Comparison of ENCODE assay signal across 10 cellular contexts in the genomic region with DNA sequence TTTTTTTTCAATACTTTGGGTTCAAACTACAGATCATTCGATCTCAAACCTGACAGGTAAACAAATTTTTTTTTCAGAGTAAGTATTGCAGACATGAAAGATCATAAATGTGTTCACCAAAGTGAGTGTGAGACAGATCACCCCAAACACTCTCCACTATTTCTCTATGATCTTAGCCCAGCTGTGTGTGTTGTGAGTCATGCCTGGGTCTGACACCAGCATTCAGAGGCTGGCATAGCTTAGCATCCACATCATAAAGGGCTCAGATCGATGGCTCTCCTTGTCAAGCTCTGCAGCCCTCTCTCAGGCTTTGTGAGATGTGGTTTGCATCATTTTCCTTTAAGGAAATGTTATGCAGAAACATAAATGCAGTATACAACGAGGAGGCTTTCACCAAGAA.
DNase-seq lines count a peak whose midpoint lies in the region; ATAC-seq and TF ChIP-seq lines count a peak whose summit lies in the region.
"Had no signal": no experiment of that assay in that cellular context is flagged by ENCODE, and none has a peak within 500 bp of the region (broad histone marks: within the 10 kb centered on the region; RNA-seq: fewer than 3 reads in every experiment).

No MANE protein-coding gene starts in this region.

- no peaks in the 10 kb centered on the region for H3K9me2 ChIP-seq in Loucy (replicated peaks; ENCODE audit: low read depth, low read length)

- H3K9ac ChIP-seq in Loucy (ENCODE audit: low read depth, low read length, poor library complexity, severe bottlenecking) (peak overlapping the region; percentile 73), mammary epithelial cell (ENCODE audit: insufficient read depth, low read length) (no peak overlapping the region)

- H2AFZ ChIP-seq in Loucy (ENCODE audit: low read length) (no peak overlapping the region), mammary epithelial cell (ENCODE audit: low read depth, low read length) (no peak overlapping the region)

- ATAC-seq in upper lobe of right lung (no peak), left ventricle myocardium superior (no peak)

- POLR2A ChIA-PET in GM10248 (lab: Yijun Ruan, JAX) = no interaction called here

- no peaks in the 10 kb centered on the region for H3F3A ChIP-seq in Loucy (ENCODE audit: low read depth)

- DNase-seq in COLO829 (ENCODE audit: low spot score) (peak; percentile 45), mammary epithelial cell (peak; percentile 76), middle frontal gyrus (ENCODE audit: extremely low spot score, low spot score) (peak; percentile 39), upper lobe of right lung (no peak), left ventricle myocardium superior (no peak), NK-92 (lab: John Stamatoyannopoulos, UW; ENCODE audit: unreplicated experiment) (no peak), GM10248 (ENCODE audit: extremely low spot score) (no peak)
- DNase-seq: activated naive CD8-positive, alpha-beta T cell treated with anti-CD3 and anti-CD28 coated beads, Interleukin-2, amount 10 ng/mL, durations not matched to agents 7 days and 5 days; Kasumi-1 had no signal

- H3K27me3 ChIP-seq in Loucy (ENCODE audit: insufficient read depth, low read length, poor library complexity, severe bottlenecking) (no peaks in the 10 kb centered on the region), mammary epithelial cell (ENCODE audit: insufficient read depth, low read length) (no peaks in the 10 kb centered on the region), upper lobe of right lung (no peaks in the 10 kb centered on the region)

- H3K27ac ChIP-seq in mammary epithelial cell (ENCODE audit: insufficient read depth, low read depth, low read length) (no peak overlapping the region), upper lobe of right lung (no peak overlapping the region)

- TF ChIP-seq CTCF in Loucy (conservative IDR thresholded peaks at IDR 0.05; ENCODE audit: low read length) (no peak), mammary epithelial cell (conservative IDR thresholded peaks at IDR 0.05 in 1 of 2, IDR thresholded peaks at IDR 0.05 in 1 of 2; ENCODE audit: extremely low read depth in 1 of 2, insufficient read depth in 1 of 2, low read depth in 1 of 2, low read length in 2 of 2) (no peak), upper lobe of right lung (IDR thresholded peaks at IDR 0.05) (no peak), GM10248 (IDR thresholded peaks at IDR 0.05; ENCODE audit: control extremely low read depth, extremely low read depth, low read depth, missing control alignments) (no peak)

- dilution Hi-C loops in mammary epithelial cell (cut with HindIII; ENCODE audit: low sequenced_read_pairs) = loop anchor here (5.0 kb wide), 1 partner anchor 63 kb away; no protein-coding TSS in a partner anchor

- H3K36me3 ChIP-seq in Loucy (ENCODE audit: insufficient read depth, low read length) (peaks cover 28% of the 10 kb centered on the region; the same call in 1 of the 2 replicates), mammary epithelial cell (ENCODE audit: insufficient read depth, low read length) (no peaks in the 10 kb centered on the region), upper lobe of right lung (no peaks in the 10 kb centered on the region)

- no TSS peak for BruUV-seq in mammary epithelial cell (replicated peaks; lab: Mats Ljungman, UMichigan)

- H3K79me2 ChIP-seq in Loucy (ENCODE audit: insufficient read depth, low read length) (peaks cover 94% of the 10 kb centered on the region), mammary epithelial cell (ENCODE audit: insufficient read depth, low read length) (peaks cover 11% of the 10 kb centered on the region)

- no peak overlapping the region for H3K4me3 ChIP-seq in Loucy (ENCODE audit: low read length, poor library complexity, severe bottlenecking)
- H3K4me3 ChIP-seq in mammary epithelial cell (replicated peaks in 1 of 3; ENCODE audit: insufficient read depth in 1 of 3, low read depth in 2 of 3, low read length in 3 of 3) = no peak overlapping the region
- H3K4me3 ChIP-seq in upper lobe of right lung = no peak overlapping the region

- CTCF ChIA-PET in mammary epithelial cell (lab: Charles Lee; ENCODE audit: low non-redundant PET) = no interaction called here
- CTCF ChIA-PET in GM10248 (lab: Yijun Ruan, JAX) = interaction anchor here (2.1 to 2.7 kb wide), 2 partner anchors 11 to 18 kb away, joined by 5 to 13 read pairs; no protein-coding TSS in a partner anchor

- H3K4me2 ChIP-seq in Loucy (ENCODE audit: low read depth, low read length, poor library complexity, severe bottlenecking) = peak overlapping the region; percentile 76
- H3K4me2 ChIP-seq in mammary epithelial cell (ENCODE audit: insufficient read depth, low read depth, low read length) = no peak overlapping the region

- no peaks in the 10 kb centered on the region for H4K20me1 ChIP-seq in Loucy (ENCODE audit: insufficient read depth, low read length, poor library complexity, severe bottlenecking)
- no peaks in the 10 kb centered on the region for H4K20me1 ChIP-seq in mammary epithelial cell (ENCODE audit: insufficient read depth, low read length)

- H3K4me1 ChIP-seq in Loucy (ENCODE audit: insufficient read depth, low read length, poor library complexity, severe bottlenecking) (peaks cover 37% of the 10 kb centered on the region), mammary epithelial cell (ENCODE audit: insufficient read depth, low read length) (peaks cover 28% of the 10 kb centered on the region), upper lobe of right lung (peaks cover 45% of the 10 kb centered on the region)

- in situ Hi-C loops in mammary epithelial cell (cut with MboI; ENCODE audit: low sequenced_read_pairs in 2 of 2) = no loop called here

- H3K9me3 ChIP-seq in Loucy (ENCODE audit: insufficient read depth, low read depth, low read length) = no peaks in the 10 kb centered on the region
- H3K9me3 ChIP-seq in mammary epithelial cell (replicated peaks; ENCODE audit: insufficient read depth, low read length) = no peaks in the 10 kb centered on the region
- H3K9me3 ChIP-seq in upper lobe of right lung = no peaks in the 10 kb centered on the region

- intact Hi-C loops in mammary epithelial cell (cut with micrococcal nuclease) = loop anchor here (5.0 kb wide), 2 partner anchors 162 to 232 kb away; no protein-coding TSS in a partner anchor
- intact Hi-C loops in upper lobe of right lung (cut with DNase I) = no loop called here
- intact Hi-C loops in left ventricle myocardium superior (cut with micrococcal nuclease) = loop anchor here (10.0 kb wide), 1 partner anchor 160 kb away; no protein-coding TSS in a partner anchor

- 2% methylated on average over 3 of the region's 3 CpGs for WGBS in mammary epithelial cell (ENCODE audit: low coverage, missing lambda C conversion rate)

Comparison
In these comparisons a context has a peak if more than half of its experiments do, and no peak if none do; other contexts are left out.
1. DNase-seq: peak in COLO829 (single experiment), mammary epithelial cell (single experiment) and middle frontal gyrus (single experiment); none in upper lobe of right lung (single experiment), left ventricle myocardium superior (single experiment), NK-92 (single experiment) and GM10248 (single experiment).